ENCODE assay signal across 21 cellular contexts in genomic region chr3:183411216-183411922, GRCh38.
"Had no signal": no experiment of that assay in that cellular context is flagged by ENCODE, and none has a peak within 500 bp of the region (broad histone marks: within the 10 kb centered on the region; RNA-seq: fewer than 3 reads in every experiment).

No MANE protein-coding gene starts in this region.

- H3K27me3 ChIP-seq: brain microvascular endothelial cell, esophagus muscularis mucosa, ovary, transverse colon had no signal

- H3K4me3 ChIP-seq: esophagus muscularis mucosa, ovary, transverse colon had no signal

- H3K36me3 ChIP-seq: brain microvascular endothelial cell, esophagus muscularis mucosa, ovary, transverse colon had no signal

- H3K4me1 ChIP-seq: esophagus muscularis mucosa, transverse colon had no signal

- DNase-seq: activated B cell treated with CpG ODN at 0.5 μM for 24 hours; activated CD4-positive, alpha-beta T cell treated with anti-CD3 and anti-CD28 coated beads for 4 hours; activated CD4-positive, alpha-beta T cell treated with anti-CD3 and anti-CD28 coated beads, Interleukin-2, amount 50 U/mL, for 4 hours; activated effector memory CD4-positive, alpha-beta T cell treated with anti-CD3 and anti-CD28 coated beads, Interleukin-2, amount 50 U/mL, for 16 hours; activated naive CD4-positive, alpha-beta T cell treated with anti-CD3 and anti-CD28 coated beads for 36 hours; activated naive CD8-positive, alpha-beta T cell treated with anti-CD3 and anti-CD28 coated beads for 36 hours; activated T-cell treated with anti-CD3 and anti-CD28 coated beads, Interleukin-2, amount 50 U/mL, for 1 hour; brain microvascular endothelial cell; central memory CD4-positive, alpha-beta T cell; endodermal cell; foreskin melanocyte; naive thymus-derived CD4-positive, alpha-beta T cell; ovary; retina; stimulated activated CD4-positive, alpha-beta T cell treated with anti-CD3 and anti-CD28 coated beads, Interleukin-2, amount 100 ng/mL, for 48 hours; stimulated activated naive CD4-positive, alpha-beta T cell treated with Interleukin-2 at 50 U/mL for 16 hours; transverse colon had no signal

- FAIRE-seq: astrocyte, islet of Langerhans, TTC549 had no signal

- ATAC-seq: naive thymus-derived CD4-positive, alpha-beta T cell had no signal

- H3K27ac ChIP-seq: brain microvascular endothelial cell, esophagus muscularis mucosa, ovary, transverse colon had no signal

- H3K9me3 ChIP-seq: esophagus muscularis mucosa, ovary, transverse colon had no signal
